16 cellular contexts compared by ENCODE assay signal in the genomic region with DNA sequence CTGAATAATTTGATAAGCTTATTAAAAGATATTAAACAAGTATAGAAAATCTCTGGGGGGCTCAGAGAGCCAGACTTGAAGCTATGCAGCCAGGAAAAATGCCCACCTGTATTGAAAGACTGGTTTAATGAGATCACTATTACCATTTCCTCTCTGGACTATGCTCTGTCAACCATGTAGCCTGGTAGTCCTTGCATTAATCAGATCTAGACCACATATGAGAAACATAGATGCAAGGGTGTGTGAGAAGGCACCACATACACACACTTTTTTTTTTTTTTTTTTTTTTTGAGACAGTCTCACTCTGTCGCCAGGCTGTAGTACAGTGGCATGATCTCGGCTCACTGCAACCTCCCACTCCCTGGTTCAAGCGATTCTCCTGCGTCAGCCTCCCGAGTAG.
A peak's percentile ranks its signal among the peaks of the same experiment; 100 is the strongest.
DNase-seq lines count a peak whose midpoint lies in the region; ATAC-seq and TF ChIP-seq lines count a peak whose summit lies in the region.
"Had no signal": no experiment of that assay in that cellular context is flagged by ENCODE, and none has a peak within 500 bp of the region (broad histone marks: within the 10 kb centered on the region; RNA-seq: fewer than 3 reads in every experiment).

No MANE protein-coding gene starts in this region.

- intact Hi-C loops in activated CD4-positive, alpha-beta T cell treated with anti-CD3 and anti-CD28 coated beads for 36 hours (cut with DNase I, micrococcal nuclease) = no loop called here

- H3K36me3 ChIP-seq in GM06990 (ENCODE audit: control insufficient read depth, insufficient read depth, low read length) = no peaks in the 10 kb centered on the region
- no peaks in the 10 kb centered on the region for H3K36me3 ChIP-seq in osteoblast (ENCODE audit: insufficient read depth, low read length)

- H3K9me3 Mint-ChIP-seq in activated CD4-positive, alpha-beta T cell treated with anti-CD3 and anti-CD28 coated beads for 36 hours (ENCODE audit: low read depth) = peaks cover 8% of the 10 kb centered on the region
- H3K9me3 Mint-ChIP-seq in natural killer cell treated with Interleukin-12 subunit alpha and Interleukin-12 subunit beta and Interleukin-15 and Interleukin-18, amount 100 ng/mL, for 72 hours = peaks cover 4% of the 10 kb centered on the region

- H3K4me1 ChIP-seq in osteoblast (ENCODE audit: insufficient read depth, low read length) = no peaks in the 10 kb centered on the region
- H3K4me1 ChIP-seq: A549, Caco-2 had no signal

- H4K20me1 ChIP-seq in osteoblast (ENCODE audit: insufficient read depth, low read length) = no peaks in the 10 kb centered on the region

- H3K36me3 Mint-ChIP-seq in activated CD4-positive, alpha-beta T cell treated with anti-CD3 and anti-CD28 coated beads for 36 hours (ENCODE audit: low read depth) = no peaks in the 10 kb centered on the region
- peaks cover 7% of the 10 kb centered on the region for H3K36me3 Mint-ChIP-seq in natural killer cell treated with Interleukin-12 subunit alpha and Interleukin-12 subunit beta and Interleukin-15 and Interleukin-18, amount 100 ng/mL, for 72 hours

- POLR2A ChIA-PET in activated CD4-positive, alpha-beta T cell treated with anti-CD3 and anti-CD28 coated beads for 36 hours (lab: Charles Lee) = no interaction called here

- CTCF ChIA-PET in activated CD4-positive, alpha-beta T cell treated with anti-CD3 and anti-CD28 coated beads for 36 hours (lab: Charles Lee) = no interaction called here

- H3K79me2 ChIP-seq in osteoblast (ENCODE audit: insufficient read depth, low read length) = no peaks in the 10 kb centered on the region

- no peaks in the 10 kb centered on the region for H3K27me3 ChIP-seq in GM06990 (replicated peaks; ENCODE audit: control insufficient read depth, insufficient read depth, low read length)
- H3K27me3 ChIP-seq in osteoblast (ENCODE audit: insufficient read depth, low read length) = no peaks in the 10 kb centered on the region

- H3K4me3 ChIP-seq in GM06990 (replicated peaks; ENCODE audit: low read depth, low read length) (no peak overlapping the region), osteoblast (ENCODE audit: insufficient read depth, low read length) (no peak overlapping the region)
- H3K4me3 ChIP-seq: A549 had no signal

- peak; percentile 65 for ATAC-seq in activated CD4-positive, alpha-beta T cell treated with anti-CD3 and anti-CD28 coated beads for 36 hours
- ATAC-seq in GM19328 (IDR thresholded peaks at IDR 0.05; ENCODE audit: unreplicated experiment) = peak; percentile 55
- ATAC-seq in natural killer cell treated with Interleukin-12 subunit alpha and Interleukin-12 subunit beta and Interleukin-15 and Interleukin-18, amount 100 ng/mL, for 72 hours = no peak
- ATAC-seq: A549 had no signal

- peaks cover 7% of the 10 kb centered on the region for H3K27me3 Mint-ChIP-seq in activated CD4-positive, alpha-beta T cell treated with anti-CD3 and anti-CD28 coated beads for 36 hours
- H3K27me3 Mint-ChIP-seq in natural killer cell treated with Interleukin-12 subunit alpha and Interleukin-12 subunit beta and Interleukin-15 and Interleukin-18, amount 100 ng/mL, for 72 hours = peaks cover 0 to 8% of the 10 kb centered on the region in 2 donors

- no peak overlapping the region for H3K27ac ChIP-seq in osteoblast (ENCODE audit: low read depth, low read length)
- H3K27ac ChIP-seq: 22Rv1, A549, C4-2B had no signal

- H3K4me3 Mint-ChIP-seq in activated CD4-positive, alpha-beta T cell treated with anti-CD3 and anti-CD28 coated beads for 36 hours = no peak overlapping the region
- no peak overlapping the region for H3K4me3 Mint-ChIP-seq in natural killer cell treated with Interleukin-12 subunit alpha and Interleukin-12 subunit beta and Interleukin-15 and Interleukin-18, amount 100 ng/mL, for 72 hours
- H3K4me3 Mint-ChIP-seq: CD4-positive, alpha-beta T cell; H9 had no signal

- no peak overlapping the region for H3K27ac Mint-ChIP-seq in activated CD4-positive, alpha-beta T cell treated with anti-CD3 and anti-CD28 coated beads for 36 hours
- H3K27ac Mint-ChIP-seq in natural killer cell treated with Interleukin-12 subunit alpha and Interleukin-12 subunit beta and Interleukin-15 and Interleukin-18, amount 100 ng/mL, for 72 hours = no peak overlapping the region
- H3K27ac Mint-ChIP-seq: CD4-positive, alpha-beta T cell; H9 had no signal

- H3K9me3 ChIP-seq in osteoblast (ENCODE audit: low read depth, low read length) = peaks cover 5% of the 10 kb centered on the region
- H3K9me3 ChIP-seq: A549, Caco-2 had no signal

- H2AFZ ChIP-seq in osteoblast (ENCODE audit: low read length) = no peak overlapping the region

- peaks cover 3% of the 10 kb centered on the region for H3K4me1 Mint-ChIP-seq in activated CD4-positive, alpha-beta T cell treated with anti-CD3 and anti-CD28 coated beads for 36 hours
- peaks cover 0 to 2% of the 10 kb centered on the region in 2 donors for H3K4me1 Mint-ChIP-seq in natural killer cell treated with Interleukin-12 subunit alpha and Interleukin-12 subunit beta and Interleukin-15 and Interleukin-18, amount 100 ng/mL, for 72 hours (ENCODE audit: low read depth in 2 of 2)
- H3K4me1 Mint-ChIP-seq: H9 had no signal

- TF ChIP-seq CTCF in GM06990 (IDR thresholded peaks at IDR 0.05; ENCODE audit: insufficient read depth, low read length, poor library complexity, severe bottlenecking) = no peak
- no peak for TF ChIP-seq CTCF in osteoblast (IDR thresholded peaks at IDR 0.05; ENCODE audit: extremely low read depth, low read depth, low read length)

- DNase-seq in activated CD4-positive, alpha-beta T cell treated with anti-CD3 and anti-CD28 coated beads for 36 hours = no peak
- DNase-seq in activated CD4-positive, alpha-beta T cell treated with anti-CD3 and anti-CD28 coated beads for 48 hours = no peak
- DNase-seq in GM06990 (ENCODE audit: extremely low read depth, insufficient read length) (peak; percentile 20), osteoblast (ENCODE audit: insufficient read length, low spot score, missing footprints) (peak; percentile 41), NCI-H1048 (lab: John Stamatoyannopoulos, UW) (no peak), NCI-H2081 (lab: John Stamatoyannopoulos, UW) (no peak)
- no peak for DNase-seq in natural killer cell treated with Interleukin-12 subunit alpha and Interleukin-12 subunit beta and Interleukin-15 and Interleukin-18, amount 100 ng/mL, for 72 hours (ENCODE audit: low spot score)
- DNase-seq: AML-193; Caco-2; CD4-positive, alpha-beta T cell; H9; IMR-90 had no signal

- no peak overlapping the region for H3K4me2 ChIP-seq in osteoblast (ENCODE audit: insufficient read depth, low read length)
- H3K4me2 ChIP-seq: A549 had no signal

Comparison
In these comparisons a context has a peak if more than half of its experiments do, and no peak if none do; other contexts are left out.
1. ATAC-seq: peak in activated CD4-positive, alpha-beta T cell treated with anti-CD3 and anti-CD28 coated beads for 36 hours (single experiment) and GM19328 (single experiment); none in natural killer cell treated with Interleukin-12 subunit alpha and Interleukin-12 subunit beta and Interleukin-15 and Interleukin-18, amount 100 ng/mL, for 72 hours (0 of 2).
2. DNase-seq: peak in GM06990 (single experiment) and osteoblast (single experiment); none in activated CD4-positive, alpha-beta T cell treated with anti-CD3 and anti-CD28 coated beads for 36 hours (single experiment), activated CD4-positive, alpha-beta T cell treated with anti-CD3 and anti-CD28 coated beads for 48 hours (single experiment), NCI-H1048 (single experiment), natural killer cell treated with Interleukin-12 subunit alpha and Interleukin-12 subunit beta and Interleukin-15 and Interleukin-18, amount 100 ng/mL, for 72 hours (single experiment) and NCI-H2081 (0 of 2).